In the genomic region with DNA sequence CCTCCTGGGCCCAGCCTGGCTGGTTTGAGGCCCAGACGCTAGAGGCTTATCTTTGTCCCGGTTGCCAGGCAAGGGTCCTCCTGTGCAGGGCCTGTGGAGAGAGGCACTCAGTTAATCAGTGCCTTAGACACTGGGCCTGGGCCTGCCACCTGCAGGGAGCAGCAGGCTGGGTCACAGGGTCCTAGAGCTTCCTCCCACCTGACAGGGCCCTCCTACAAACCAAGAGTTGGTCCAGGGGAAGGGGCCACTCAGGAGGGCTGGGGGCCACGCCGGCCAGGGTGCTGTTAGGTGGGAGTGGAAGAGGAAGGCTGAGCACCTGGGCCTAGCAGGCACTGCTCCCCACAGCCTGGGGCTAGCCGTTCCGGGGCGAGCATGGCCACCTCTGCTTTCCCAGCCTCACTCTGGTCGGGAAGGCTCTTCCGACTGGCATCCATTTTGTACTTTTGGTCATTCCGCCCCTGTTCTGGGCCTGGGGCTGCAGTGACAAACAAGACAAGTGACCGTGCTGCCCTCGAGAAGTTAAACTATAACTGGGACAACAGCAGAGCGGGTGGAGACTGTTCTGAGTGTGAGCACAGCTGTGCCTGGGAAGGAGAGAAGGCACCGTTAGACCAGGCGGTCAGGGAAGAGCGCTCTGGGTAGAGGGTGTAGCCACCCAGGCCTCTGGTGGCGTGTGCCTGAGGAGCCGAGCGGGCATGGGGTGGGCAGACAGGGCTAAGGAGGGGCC, we compare ENCODE assay signal across 1 cellular context.
A peak's percentile ranks its signal among the peaks of the same experiment; 100 is the strongest.
TF ChIP-seq lines count a peak whose summit lies in the region.

No MANE protein-coding gene starts in this region.

TF ChIP-seq in HepG2, 621 proteins besides CTCF, POLR2A, EP300 and RAD21 (continued from another document):
- TF ChIP-seq, protein P1, sequence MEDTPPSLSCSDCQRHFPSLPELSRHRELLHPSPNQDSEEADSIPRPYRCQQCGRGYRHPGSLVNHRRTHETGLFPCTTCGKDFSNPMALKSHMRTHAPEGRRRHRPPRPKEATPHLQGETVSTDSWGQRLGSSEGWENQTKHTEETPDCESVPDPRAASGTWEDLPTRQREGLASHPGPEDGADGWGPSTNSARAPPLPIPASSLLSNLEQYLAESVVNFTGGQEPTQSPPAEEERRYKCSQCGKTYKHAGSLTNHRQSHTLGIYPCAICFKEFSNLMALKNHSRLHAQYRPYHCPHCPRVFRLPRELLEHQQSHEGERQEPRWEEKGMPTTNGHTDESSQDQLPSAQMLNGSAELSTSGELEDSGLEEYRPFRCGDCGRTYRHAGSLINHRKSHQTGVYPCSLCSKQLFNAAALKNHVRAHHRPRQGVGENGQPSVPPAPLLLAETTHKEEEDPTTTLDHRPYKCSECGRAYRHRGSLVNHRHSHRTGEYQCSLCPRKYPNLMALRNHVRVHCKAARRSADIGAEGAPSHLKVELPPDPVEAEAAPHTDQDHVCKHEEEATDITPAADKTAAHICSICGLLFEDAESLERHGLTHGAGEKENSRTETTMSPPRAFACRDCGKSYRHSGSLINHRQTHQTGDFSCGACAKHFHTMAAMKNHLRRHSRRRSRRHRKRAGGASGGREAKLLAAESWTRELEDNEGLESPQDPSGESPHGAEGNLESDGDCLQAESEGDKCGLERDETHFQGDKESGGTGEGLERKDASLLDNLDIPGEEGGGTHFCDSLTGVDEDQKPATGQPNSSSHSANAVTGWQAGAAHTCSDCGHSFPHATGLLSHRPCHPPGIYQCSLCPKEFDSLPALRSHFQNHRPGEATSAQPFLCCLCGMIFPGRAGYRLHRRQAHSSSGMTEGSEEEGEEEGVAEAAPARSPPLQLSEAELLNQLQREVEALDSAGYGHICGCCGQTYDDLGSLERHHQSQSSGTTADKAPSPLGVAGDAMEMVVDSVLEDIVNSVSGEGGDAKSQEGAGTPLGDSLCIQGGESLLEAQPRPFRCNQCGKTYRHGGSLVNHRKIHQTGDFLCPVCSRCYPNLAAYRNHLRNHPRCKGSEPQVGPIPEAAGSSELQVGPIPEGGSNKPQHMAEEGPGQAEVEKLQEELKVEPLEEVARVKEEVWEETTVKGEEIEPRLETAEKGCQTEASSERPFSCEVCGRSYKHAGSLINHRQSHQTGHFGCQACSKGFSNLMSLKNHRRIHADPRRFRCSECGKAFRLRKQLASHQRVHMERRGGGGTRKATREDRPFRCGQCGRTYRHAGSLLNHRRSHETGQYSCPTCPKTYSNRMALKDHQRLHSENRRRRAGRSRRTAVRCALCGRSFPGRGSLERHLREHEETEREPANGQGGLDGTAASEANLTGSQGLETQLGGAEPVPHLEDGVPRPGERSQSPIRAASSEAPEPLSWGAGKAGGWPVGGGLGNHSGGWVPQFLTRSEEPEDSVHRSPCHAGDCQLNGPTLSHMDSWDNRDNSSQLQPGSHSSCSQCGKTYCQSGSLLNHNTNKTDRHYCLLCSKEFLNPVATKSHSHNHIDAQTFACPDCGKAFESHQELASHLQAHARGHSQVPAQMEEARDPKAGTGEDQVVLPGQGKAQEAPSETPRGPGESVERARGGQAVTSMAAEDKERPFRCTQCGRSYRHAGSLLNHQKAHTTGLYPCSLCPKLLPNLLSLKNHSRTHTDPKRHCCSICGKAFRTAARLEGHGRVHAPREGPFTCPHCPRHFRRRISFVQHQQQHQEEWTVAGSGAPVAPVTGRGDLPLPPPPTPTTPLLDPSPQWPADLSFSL (CRISPR knock-in tag; IDR thresholded peaks at IDR 0.05), result no peak
- TF ChIP-seq PHF5A (CRISPR knock-in tag; IDR thresholded peaks at IDR 0.05; ENCODE audit: low read depth, unreplicated experiment) (peak; percentile 23), NFKB2 (CRISPR knock-in tag; IDR thresholded peaks at IDR 0.05; ENCODE audit: borderline replicate concordance) (peak; percentile 70; the same call in 1 of the 2 replicates), RBM22 (optimal IDR thresholded peaks at IDR 0.05; ENCODE audit: low read length) (peak; percentile 49), ZNF331 (CRISPR knock-in tag; IDR thresholded peaks at IDR 0.05) (peak; percentile 90), FOXA1 (IDR thresholded peaks at IDR 0.05) (no peak), FOXA1 (CRISPR knock-in tag; IDR thresholded peaks at IDR 0.05) (no peak), ZNF570 (CRISPR knock-in tag; IDR thresholded peaks at IDR 0.05; ENCODE audit: borderline replicate concordance) (no peak), ZNF296 (CRISPR knock-in tag; conservative IDR thresholded peaks at IDR 0.05) (peak; percentile 76), ATF5 (CRISPR knock-in tag; IDR thresholded peaks at IDR 0.05; ENCODE audit: low read depth) (no peak), MAFK (conservative IDR thresholded peaks at IDR 0.05 in 1 of 2, IDR thresholded peaks at IDR 0.05 in 1 of 2; ENCODE audit: low read length in 2 of 2) (no peak)
- TF ChIP-seq, protein P2, sequence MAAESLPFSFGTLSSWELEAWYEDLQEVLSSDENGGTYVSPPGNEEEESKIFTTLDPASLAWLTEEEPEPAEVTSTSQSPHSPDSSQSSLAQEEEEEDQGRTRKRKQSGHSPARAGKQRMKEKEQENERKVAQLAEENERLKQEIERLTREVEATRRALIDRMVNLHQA (CRISPR knock-in tag; IDR thresholded peaks at IDR 0.05), result no peak
- TF ChIP-seq, protein P3, sequence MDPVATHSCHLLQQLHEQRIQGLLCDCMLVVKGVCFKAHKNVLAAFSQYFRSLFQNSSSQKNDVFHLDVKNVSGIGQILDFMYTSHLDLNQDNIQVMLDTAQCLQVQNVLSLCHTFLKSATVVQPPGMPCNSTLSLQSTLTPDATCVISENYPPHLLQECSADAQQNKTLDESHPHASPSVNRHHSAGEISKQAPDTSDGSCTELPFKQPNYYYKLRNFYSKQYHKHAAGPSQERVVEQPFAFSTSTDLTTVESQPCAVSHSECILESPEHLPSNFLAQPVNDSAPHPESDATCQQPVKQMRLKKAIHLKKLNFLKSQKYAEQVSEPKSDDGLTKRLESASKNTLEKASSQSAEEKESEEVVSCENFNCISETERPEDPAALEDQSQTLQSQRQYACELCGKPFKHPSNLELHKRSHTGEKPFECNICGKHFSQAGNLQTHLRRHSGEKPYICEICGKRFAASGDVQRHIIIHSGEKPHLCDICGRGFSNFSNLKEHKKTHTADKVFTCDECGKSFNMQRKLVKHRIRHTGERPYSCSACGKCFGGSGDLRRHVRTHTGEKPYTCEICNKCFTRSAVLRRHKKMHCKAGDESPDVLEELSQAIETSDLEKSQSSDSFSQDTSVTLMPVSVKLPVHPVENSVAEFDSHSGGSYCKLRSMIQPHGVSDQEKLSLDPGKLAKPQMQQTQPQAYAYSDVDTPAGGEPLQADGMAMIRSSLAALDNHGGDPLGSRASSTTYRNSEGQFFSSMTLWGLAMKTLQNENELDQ (CRISPR knock-in tag; IDR thresholded peaks at IDR 0.05; ENCODE audit: borderline replicate concordance), result no peak
- TF ChIP-seq, protein P4, sequence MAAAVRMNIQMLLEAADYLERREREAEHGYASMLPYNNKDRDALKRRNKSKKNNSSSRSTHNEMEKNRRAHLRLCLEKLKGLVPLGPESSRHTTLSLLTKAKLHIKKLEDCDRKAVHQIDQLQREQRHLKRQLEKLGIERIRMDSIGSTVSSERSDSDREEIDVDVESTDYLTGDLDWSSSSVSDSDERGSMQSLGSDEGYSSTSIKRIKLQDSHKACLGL (CRISPR knock-in tag; IDR thresholded peaks at IDR 0.05), result peak; percentile 22; the same call in 1 of the 2 replicates
